23 cellular contexts compared by ENCODE assay signal in genomic region chr19:29337029-29337428, GRCh38.
"Had no signal": no experiment of that assay in that cellular context is flagged by ENCODE, and none has a peak within 500 bp of the region (broad histone marks: within the 10 kb centered on the region; RNA-seq: fewer than 3 reads in every experiment).

No MANE protein-coding gene starts in this region.

- H3K36me3 Mint-ChIP-seq: stimulated activated memory B cell treated with anti-CD40 and anti-IgM and Interleukin-4, amounts not matched to agents 10 μg/mL and 1 μg/mL and 100 μg/mL, for 72 hours had no signal

- H3K4me1 Mint-ChIP-seq: naive thymus-derived CD8-positive, alpha-beta T cell; nephron; neural crest cell; stimulated activated memory B cell treated with anti-CD40 and anti-IgM and Interleukin-4, amounts not matched to agents 10 μg/mL and 1 μg/mL and 100 μg/mL, for 72 hours; stimulated activated naive CD8-positive, alpha-beta T cell treated with anti-CD3 and anti-CD28 coated beads, Interleukin-15, amount 100 ng/mL, for 72 hours had no signal

- H3K27ac Mint-ChIP-seq: naive thymus-derived CD8-positive, alpha-beta T cell; nephron; progenitor cell of endocrine pancreas; stimulated activated memory B cell treated with anti-CD40 and anti-IgM and Interleukin-4, amounts not matched to agents 10 μg/mL and 1 μg/mL and 100 μg/mL, for 72 hours; stimulated activated naive CD8-positive, alpha-beta T cell treated with anti-CD3 and anti-CD28 coated beads, Interleukin-15, amount 100 ng/mL, for 72 hours had no signal

- H3K27me3 Mint-ChIP-seq: stimulated activated memory B cell treated with anti-CD40 and anti-IgM and Interleukin-4, amounts not matched to agents 10 μg/mL and 1 μg/mL and 100 μg/mL, for 72 hours; stimulated activated naive CD8-positive, alpha-beta T cell treated with anti-CD3 and anti-CD28 coated beads, Interleukin-15, amount 100 ng/mL, for 72 hours had no signal

- DNase-seq: heart right ventricle; kidney glomerular epithelial cell; left cardiac atrium; left lung; lower lobe of right lung; mammary epithelial cell; mesenchymal stem cell; naive thymus-derived CD8-positive, alpha-beta T cell; nucleus accumbens; ovary; right lobe of liver; stimulated activated CD4-positive, alpha-beta T cell treated with anti-CD3 and anti-CD28 coated beads, Interleukin-1b, Interleukin-23, amount 100 ng/mL, for 48 hours; stimulated activated CD4-positive, alpha-beta T cell treated with anti-CD3 and anti-CD28 coated beads, Interleukin-2, amount 100 ng/mL, for 48 hours; stimulated activated CD4-positive, alpha-beta T cell treated with anti-CD3 and anti-CD28 coated beads, Interleukin-4, amount 100 ng/mL, for 4 hours; stimulated activated CD8-positive, alpha-beta memory T cell treated with anti-CD3 and anti-CD28 coated beads, Interleukin-4, amount 100 ng/mL, for 48 hours; stimulated activated naive CD4-positive, alpha-beta T cell treated with Interleukin-2 at 50 U/mL for 16 hours; stimulated activated naive CD8-positive, alpha-beta T cell treated with anti-CD3 and anti-CD28 coated beads, Interleukin-15, amount 100 ng/mL, for 72 hours; substantia nigra; upper lobe of left lung had no signal

- H3K4me3 Mint-ChIP-seq: naive thymus-derived CD8-positive, alpha-beta T cell; nephron; neural crest cell; stimulated activated memory B cell treated with anti-CD40 and anti-IgM and Interleukin-4, amounts not matched to agents 10 μg/mL and 1 μg/mL and 100 μg/mL, for 72 hours; stimulated activated naive CD8-positive, alpha-beta T cell treated with anti-CD3 and anti-CD28 coated beads, Interleukin-15, amount 100 ng/mL, for 72 hours had no signal
